Comparison of ENCODE assay signal across 29 cellular contexts in genomic region chr2:50419778-50420177, GRCh38.
"Had no signal": no experiment of that assay in that cellular context is flagged by ENCODE, and none has a peak within 500 bp of the region (broad histone marks: within the 10 kb centered on the region; RNA-seq: fewer than 3 reads in every experiment).

No MANE protein-coding gene starts in this region.

- DNase-seq: colonic mucosa; cortex of kidney; dermis blood vessel endothelial cell; dorsolateral prefrontal cortex; effector CD4-positive, alpha-beta T cell; effector CD8-positive, alpha-beta T cell; effector memory CD4-positive, alpha-beta T cell; effector memory CD8-positive, alpha-beta T cell; endodermal cell; erythroblast; esophagus squamous epithelium; foreskin fibroblast; foreskin keratinocyte; foreskin melanocyte; gastrocnemius medialis; glutamatergic neuron; head of caudate nucleus; heart left ventricle; heart right ventricle had no signal

- ATAC-seq: effector memory CD8-positive, alpha-beta T cell; esophagus mucosa; foreskin keratinocyte; gastrocnemius medialis; gastroesophageal sphincter; heart left ventricle; heart right ventricle had no signal

- H3K79me2 ChIP-seq: hepatocyte had no signal

- H3K36me3 ChIP-seq: colonic mucosa, esophagus muscularis mucosa, esophagus squamous epithelium, gastrocnemius medialis, gastroesophageal sphincter, heart left ventricle, heart right ventricle had no signal

- H3K9me3 ChIP-seq: colonic mucosa, esophagus muscularis mucosa, esophagus squamous epithelium, gastrocnemius medialis, gastroesophageal sphincter, heart left ventricle, heart right ventricle had no signal

- H3K27ac ChIP-seq: colonic mucosa, coronary artery, dorsolateral prefrontal cortex, epithelial cell of prostate, esophagus muscularis mucosa, esophagus squamous epithelium, foreskin keratinocyte, gastrocnemius medialis, gastroesophageal sphincter, heart left ventricle, heart right ventricle, hepatocyte had no signal

- H3K27me3 ChIP-seq: colonic mucosa, dorsolateral prefrontal cortex, esophagus muscularis mucosa, esophagus squamous epithelium, foreskin keratinocyte, gastrocnemius medialis, gastroesophageal sphincter, heart right ventricle had no signal

- FAIRE-seq: endometrium, endothelial cell of umbilical vein, frontal cortex had no signal

- H2AFZ ChIP-seq: hepatocyte had no signal

- H3K4me2 ChIP-seq: hepatocyte had no signal

- H3K4me3 Mint-ChIP-seq: dendritic cell treated with granulocyte-macrophage colony-stimulating factor and Interleukin-4, amounts not matched to agents 40 ng/mL and 50 ng/mL, for 4 days; effector memory CD8-positive, alpha-beta T cell; endodermal cell had no signal

- H3K4me3 ChIP-seq: colonic mucosa, coronary artery, dorsolateral prefrontal cortex, esophagus muscularis mucosa, esophagus squamous epithelium, gastrocnemius medialis, gastroesophageal sphincter, heart left ventricle, heart right ventricle, hepatocyte had no signal

- H3K9me3 Mint-ChIP-seq: dendritic cell treated with granulocyte-macrophage colony-stimulating factor and Interleukin-4, amounts not matched to agents 40 ng/mL and 50 ng/mL, for 4 days; endodermal cell had no signal

- H3K27ac Mint-ChIP-seq: dendritic cell treated with granulocyte-macrophage colony-stimulating factor and Interleukin-4, amounts not matched to agents 40 ng/mL and 50 ng/mL, for 4 days; effector memory CD8-positive, alpha-beta T cell; endodermal cell had no signal

- H3K27me3 Mint-ChIP-seq: dendritic cell treated with granulocyte-macrophage colony-stimulating factor and Interleukin-4, amounts not matched to agents 40 ng/mL and 50 ng/mL, for 4 days; effector memory CD8-positive, alpha-beta T cell had no signal

- H3K4me1 ChIP-seq: colonic mucosa, esophagus muscularis mucosa, esophagus squamous epithelium, foreskin keratinocyte, gastrocnemius medialis, gastroesophageal sphincter, heart left ventricle, heart right ventricle had no signal
